ENCODE assay signal across 1 cellular context in genomic region chr1:206538086-206538781, GRCh38.
TF ChIP-seq lines count a peak whose summit lies in the region.

No MANE protein-coding gene starts in this region.

TF ChIP-seq in K562, 482 proteins besides CTCF, POLR2A, EP300 and RAD21 (continued from another document):
- TF ChIP-seq HOXB6 (CRISPR knock-in tag; IDR thresholded peaks at IDR 0.05; ENCODE audit: borderline replicate concordance) (no peak), POU5F1 (IDR thresholded peaks at IDR 0.05; ENCODE audit: borderline replicate concordance, low read depth, low read length, partially characterized antibody) (no peak), PPARD (CRISPR knock-in tag; IDR thresholded peaks at IDR 0.05) (no peak), ZNF717 (CRISPR knock-in tag; IDR thresholded peaks at IDR 0.05) (no peak), BRF2 (IDR thresholded peaks at IDR 0.05; ENCODE audit: borderline replicate concordance, insufficient read depth, insufficient read length) (no peak), PTRF (tag; IDR thresholded peaks at IDR 0.05) (no peak), ZNF764 (CRISPR knock-in tag; IDR thresholded peaks at IDR 0.05; ENCODE audit: low read depth) (no peak), SIN3A (IDR thresholded peaks at IDR 0.05; ENCODE audit: borderline replicate concordance in 2 of 2, control insufficient read depth in 1 of 2, low read depth in 2 of 2, low read length in 2 of 2) (no peak)
- TF ChIP-seq, protein P1, sequence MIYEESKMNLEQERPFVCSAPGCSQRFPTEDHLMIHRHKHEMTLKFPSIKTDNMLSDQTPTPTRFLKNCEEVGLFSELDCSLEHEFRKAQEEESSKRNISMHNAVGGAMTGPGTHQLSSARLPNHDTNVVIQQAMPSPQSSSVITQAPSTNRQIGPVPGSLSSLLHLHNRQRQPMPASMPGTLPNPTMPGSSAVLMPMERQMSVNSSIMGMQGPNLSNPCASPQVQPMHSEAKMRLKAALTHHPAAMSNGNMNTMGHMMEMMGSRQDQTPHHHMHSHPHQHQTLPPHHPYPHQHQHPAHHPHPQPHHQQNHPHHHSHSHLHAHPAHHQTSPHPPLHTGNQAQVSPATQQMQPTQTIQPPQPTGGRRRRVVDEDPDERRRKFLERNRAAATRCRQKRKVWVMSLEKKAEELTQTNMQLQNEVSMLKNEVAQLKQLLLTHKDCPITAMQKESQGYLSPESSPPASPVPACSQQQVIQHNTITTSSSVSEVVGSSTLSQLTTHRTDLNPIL (CRISPR knock-in tag; IDR thresholded peaks at IDR 0.05) = no peak
- TF ChIP-seq, protein P2, sequence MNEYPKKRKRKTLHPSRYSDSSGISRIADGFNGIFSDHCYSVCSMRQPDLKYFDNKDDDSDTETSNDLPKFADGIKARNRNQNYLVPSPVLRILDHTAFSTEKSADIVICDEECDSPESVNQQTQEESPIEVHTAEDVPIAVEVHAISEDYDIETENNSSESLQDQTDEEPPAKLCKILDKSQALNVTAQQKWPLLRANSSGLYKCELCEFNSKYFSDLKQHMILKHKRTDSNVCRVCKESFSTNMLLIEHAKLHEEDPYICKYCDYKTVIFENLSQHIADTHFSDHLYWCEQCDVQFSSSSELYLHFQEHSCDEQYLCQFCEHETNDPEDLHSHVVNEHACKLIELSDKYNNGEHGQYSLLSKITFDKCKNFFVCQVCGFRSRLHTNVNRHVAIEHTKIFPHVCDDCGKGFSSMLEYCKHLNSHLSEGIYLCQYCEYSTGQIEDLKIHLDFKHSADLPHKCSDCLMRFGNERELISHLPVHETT (CRISPR knock-in tag; conservative IDR thresholded peaks at IDR 0.05 in 1 of 2, IDR thresholded peaks at IDR 0.05 in 1 of 2) = no peak
- TF ChIP-seq, protein P3, sequence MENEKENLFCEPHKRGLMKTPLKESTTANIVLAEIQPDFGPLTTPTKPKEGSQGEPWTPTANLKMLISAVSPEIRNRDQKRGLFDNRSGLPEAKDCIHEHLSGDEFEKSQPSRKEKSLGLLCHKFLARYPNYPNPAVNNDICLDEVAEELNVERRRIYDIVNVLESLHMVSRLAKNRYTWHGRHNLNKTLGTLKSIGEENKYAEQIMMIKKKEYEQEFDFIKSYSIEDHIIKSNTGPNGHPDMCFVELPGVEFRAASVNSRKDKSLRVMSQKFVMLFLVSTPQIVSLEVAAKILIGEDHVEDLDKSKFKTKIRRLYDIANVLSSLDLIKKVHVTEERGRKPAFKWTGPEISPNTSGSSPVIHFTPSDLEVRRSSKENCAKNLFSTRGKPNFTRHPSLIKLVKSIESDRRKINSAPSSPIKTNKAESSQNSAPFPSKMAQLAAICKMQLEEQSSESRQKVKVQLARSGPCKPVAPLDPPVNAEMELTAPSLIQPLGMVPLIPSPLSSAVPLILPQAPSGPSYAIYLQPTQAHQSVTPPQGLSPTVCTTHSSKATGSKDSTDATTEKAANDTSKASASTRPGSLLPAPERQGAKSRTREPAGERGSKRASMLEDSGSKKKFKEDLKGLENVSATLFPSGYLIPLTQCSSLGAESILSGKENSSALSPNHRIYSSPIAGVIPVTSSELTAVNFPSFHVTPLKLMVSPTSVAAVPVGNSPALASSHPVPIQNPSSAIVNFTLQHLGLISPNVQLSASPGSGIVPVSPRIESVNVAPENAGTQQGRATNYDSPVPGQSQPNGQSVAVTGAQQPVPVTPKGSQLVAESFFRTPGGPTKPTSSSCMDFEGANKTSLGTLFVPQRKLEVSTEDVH (IDR thresholded peaks at IDR 0.05; ENCODE audit: low read depth, partially characterized antibody) = no peak
